In genomic region chr2:168470188-168470879, GRCh38 we compare ENCODE assay signal across 16 cellular contexts. TPM values are rescaled to one million over a fixed set of nuclear protein-coding genes. Genes with fewer than 3 reads are reported as not detected.
DNase-seq lines count a peak whose midpoint lies in the region; ATAC-seq, FAIRE-seq and TF ChIP-seq lines count a peak whose summit lies in the region.
"Had no signal": no experiment of that assay in that cellular context is flagged by ENCODE, and none has a peak within 500 bp of the region (broad histone marks: within the 10 kb centered on the region; RNA-seq: fewer than 3 reads in every experiment).

No MANE protein-coding gene starts in this region.

- no peak overlapping the region for H3K4ac ChIP-seq in neuronal stem cell (ENCODE audit: low read length)

- TF ChIP-seq RAD21 in K562 (CRISPR knock-in tag; conservative IDR thresholded peaks at IDR 0.05 in 1 of 2, IDR thresholded peaks at IDR 0.05 in 1 of 2), result no peak

- H3K9me1 ChIP-seq in K562 (ENCODE audit: control insufficient read depth, insufficient read depth, low read length), result no peaks in the 10 kb centered on the region

- peak overlapping the region; percentile 19; the same call in 1 of the 2 replicates for H3K27ac ChIP-seq in HL-60 (replicated peaks)
- no peak overlapping the region for H3K27ac ChIP-seq in K562 (ENCODE audit: extremely low read depth, low read depth, low read length)
- peak overlapping the region; percentile 63 for H3K27ac ChIP-seq in neuronal stem cell (replicated peaks; ENCODE audit: low read length)
- no peak overlapping the region for H3K27ac ChIP-seq in suprapubic skin
- H3K27ac ChIP-seq: 22Rv1, coronary artery, left ventricle myocardium inferior, psoas muscle had no signal

- H3K79me1 ChIP-seq in neuronal stem cell (ENCODE audit: low read depth, low read length), result no peaks in the 10 kb centered on the region

- H2BK120ac ChIP-seq in neuronal stem cell (ENCODE audit: low read depth, low read length), result no peak overlapping the region

- H3K4me1 Mint-ChIP-seq in activated CD4-positive, alpha-beta T cell treated with anti-CD3 and anti-CD28 coated beads, Interleukin-2, amount 10 ng/mL, durations not matched to agents 7 days and 5 days, result peaks cover 46% of the 10 kb centered on the region

- H3K4me2 ChIP-seq in K562 (ENCODE audit: insufficient read depth, low read length), result no peak overlapping the region
- H3K4me2 ChIP-seq in neuronal stem cell (ENCODE audit: insufficient read depth, low read length, poor library complexity, severe bottlenecking), result peak overlapping the region; percentile 23
- H3K4me2 ChIP-seq: SK-N-SH had no signal

- TF ChIP-seq EP300 in K562 (IDR thresholded peaks at IDR 0.05; ENCODE audit: low read length), result no peak
- no peak for TF ChIP-seq EP300 in suprapubic skin (IDR thresholded peaks at IDR 0.05)

- no peaks in the 10 kb centered on the region for H3K27me3 ChIP-seq in HL-60 (ENCODE audit: insufficient read depth, poor library complexity, severe bottlenecking)
- H3K27me3 ChIP-seq in K562 (ENCODE audit: control insufficient read depth in 2 of 2, insufficient read depth in 2 of 2, low read length in 2 of 2), result no peaks in the 10 kb centered on the region
- no peaks in the 10 kb centered on the region for H3K27me3 ChIP-seq in neuronal stem cell (ENCODE audit: control insufficient read depth in 3 of 3, insufficient read depth in 3 of 3, low read depth in 1 of 3, low read length in 3 of 3)
- no peaks in the 10 kb centered on the region for H3K27me3 ChIP-seq in suprapubic skin

- no peak overlapping the region for H2BK15ac ChIP-seq in neuronal stem cell (ENCODE audit: low read length)

- no peak overlapping the region for H4K8ac ChIP-seq in neuronal stem cell (ENCODE audit: low read depth, low read length)

- H3K36me3 Mint-ChIP-seq in activated CD4-positive, alpha-beta T cell treated with anti-CD3 and anti-CD28 coated beads, Interleukin-2, amount 10 ng/mL, durations not matched to agents 7 days and 5 days (ENCODE audit: low read depth), result peaks cover 16% of the 10 kb centered on the region

- TF ChIP-seq POLR2A in K562 (conservative IDR thresholded peaks at IDR 0.05) (no peak), suprapubic skin (IDR thresholded peaks at IDR 0.05) (no peak)

- no peaks in the 10 kb centered on the region for H3K27me3 Mint-ChIP-seq in activated CD4-positive, alpha-beta T cell treated with anti-CD3 and anti-CD28 coated beads, Interleukin-2, amount 10 ng/mL, durations not matched to agents 7 days and 5 days

- H3K9me3 ChIP-seq in K562 (replicated peaks; ENCODE audit: control insufficient read depth, insufficient read depth, low read depth, low read length) (no peaks in the 10 kb centered on the region), neuronal stem cell (replicated peaks in 1 of 2; ENCODE audit: control insufficient read depth in 2 of 2, insufficient read depth in 1 of 2, low read depth in 1 of 2, low read length in 2 of 2) (peaks cover 0 to 3% of the 10 kb centered on the region in 2 donors), suprapubic skin (no peaks in the 10 kb centered on the region)
- H3K9me3 ChIP-seq: left ventricle myocardium inferior, psoas muscle, SK-N-SH had no signal

- TF ChIP-seq CTCF in HL-60 (IDR thresholded peaks at IDR 0.05; ENCODE audit: insufficient read depth, low read length), result no peak
- TF ChIP-seq CTCF in K562 (IDR thresholded peaks at IDR 0.05 in 2 of 3, conservative IDR thresholded peaks at IDR 0.05 in 1 of 3; ENCODE audit: insufficient read depth in 2 of 3, low read depth in 1 of 3, low read length in 3 of 3), result no peak
- TF ChIP-seq CTCF in suprapubic skin (IDR thresholded peaks at IDR 0.05), result no peak

- H2AFZ ChIP-seq in K562 (ENCODE audit: low read depth, low read length) (no peak overlapping the region), neuronal stem cell (ENCODE audit: low read length) (no peak overlapping the region)

- no peak overlapping the region for H3K18ac ChIP-seq in neuronal stem cell (ENCODE audit: low read length)

- WGBS in K562 (ENCODE audit: insufficient coverage, low coverage, missing lambda C conversion rate), result 28% methylated on average over 3 of the region's 3 CpGs
- WGBS in neuronal stem cell (ENCODE audit: extremely low coverage in 2 of 2, insufficient read length in 2 of 2, insufficient replicate concordance in 1 of 2), 2 donors, result no CpG with 5 or more reads among the region's 3 CpGs
- WGBS in suprapubic skin, result 82% methylated on average over 3 of the region's 3 CpGs

- no peak overlapping the region for H2BK12ac ChIP-seq in neuronal stem cell (ENCODE audit: low read length)

- peak; percentile 47 for DNase-seq in DMS 273 (lab: John Stamatoyannopoulos, UW; ENCODE audit: unreplicated experiment)
- no peak for DNase-seq in DMS 273 treated with DMSO at 0.1 percent for 48 hours (lab: John Stamatoyannopoulos, UW)
- DNase-seq in HL-60 (ENCODE audit: low read depth in 1 of 2, low spot score in 1 of 2), result peak in 1 of 2 experiments; percentile 47
- no peak for DNase-seq in K562 (ENCODE audit: extremely low read depth in 1 of 4, low spot score in 3 of 4)
- peak; percentile 51 for DNase-seq in neuronal stem cell (ENCODE audit: low spot score)
- no peak for DNase-seq in activated CD4-positive, alpha-beta T cell treated with anti-CD3 and anti-CD28 coated beads, Interleukin-2, amount 10 ng/mL, durations not matched to agents 7 days and 5 days
- DNase-seq in suprapubic skin (ENCODE audit: low spot score in 2 of 2), result no peak
- DNase-seq: activated CD4-positive, alpha-beta T cell treated with anti-CD3 and anti-CD28 coated beads for 48 hours; left ventricle myocardium inferior; NCI-H2029 treated with DMSO at 0.1 percent for 48 hours; psoas muscle had no signal

- CTCF ChIA-PET in K562 (lab: Yijun Ruan, JAX; ENCODE audit: low intra/inter-chr PET ratio), result no interaction called here
- CTCF ChIA-PET in activated CD4-positive, alpha-beta T cell treated with anti-CD3 and anti-CD28 coated beads, Interleukin-2, amount 10 ng/mL, durations not matched to agents 7 days and 5 days (lab: Charles Lee), result interaction anchor here (0.6 to 1.2 kb wide), 4 partner anchors 20 to 407 kb away, joined by 3 to 9 read pairs (median 4); no protein-coding TSS in a partner anchor

- no peak overlapping the region for H2BK5ac ChIP-seq in neuronal stem cell (ENCODE audit: low read length)

- intact Hi-C loops in K562 (cut with micrococcal nuclease), result no loop called here

- no peak overlapping the region for H3K4me3 Mint-ChIP-seq in activated CD4-positive, alpha-beta T cell treated with anti-CD3 and anti-CD28 coated beads, Interleukin-2, amount 10 ng/mL, durations not matched to agents 7 days and 5 days

- H3K4me1 ChIP-seq in K562 (replicated peaks in 1 of 2; ENCODE audit: control insufficient read depth in 2 of 2, insufficient read depth in 2 of 2, low read length in 2 of 2) (peaks cover 0 to 10% of the 10 kb centered on the region in 2 experiments; a peak in 3 of 5 replicates), neuronal stem cell (ENCODE audit: control insufficient read depth in 2 of 2, insufficient read depth in 1 of 2, low read depth in 1 of 2, low read length in 2 of 2) (peaks cover 23% of the 10 kb centered on the region in 2 donors), suprapubic skin (peaks cover 24% of the 10 kb centered on the region)

- H3K14ac ChIP-seq in neuronal stem cell (ENCODE audit: low read length), result no peak overlapping the region

- no peak overlapping the region for H2AK5ac ChIP-seq in neuronal stem cell (ENCODE audit: low read depth, low read length)

- no peak for FAIRE-seq in K562 (lab: Jason Lieb, UNC)
- FAIRE-seq: frontal cortex had no signal

- H3K4me3 ChIP-seq in HL-60 (replicated peaks; ENCODE audit: insufficient read depth, low read length), result no peak overlapping the region
- H3K4me3 ChIP-seq in K562, result no peak overlapping the region
- no peak overlapping the region for H3K4me3 ChIP-seq in neuronal stem cell (ENCODE audit: low read length in 2 of 2)
- H3K4me3 ChIP-seq in suprapubic skin, result no peak overlapping the region
- H3K4me3 ChIP-seq: coronary artery, left ventricle myocardium inferior, psoas muscle had no signal

- H3K36me3 ChIP-seq in K562 (ENCODE audit: control insufficient read depth, insufficient read depth, low read length) (no peaks in the 10 kb centered on the region), neuronal stem cell (replicated peaks in 1 of 2; ENCODE audit: control insufficient read depth in 2 of 2, insufficient read depth in 2 of 2, low read length in 2 of 2) (no peaks in the 10 kb centered on the region), suprapubic skin (no peaks in the 10 kb centered on the region)
- H3K36me3 ChIP-seq: left ventricle myocardium inferior had no signal

- peaks cover 4% of the 10 kb centered on the region for H3K9me3 Mint-ChIP-seq in activated CD4-positive, alpha-beta T cell treated with anti-CD3 and anti-CD28 coated beads, Interleukin-2, amount 10 ng/mL, durations not matched to agents 7 days and 5 days

- H4K20me1 ChIP-seq in K562 (replicated peaks; ENCODE audit: control insufficient read depth, insufficient read depth, low read length), result 0 out of 2 replicates have a peak, but pooled peaks cover 6% of the 10 kb centered on the region

- ATAC-seq in K562 (peak; percentile 56), GM18519 (IDR thresholded peaks at IDR 0.05; ENCODE audit: low FRiP score, unreplicated experiment) (no peak)

- in situ Hi-C loops in K562 (cut with MboI), result no loop called here

- no TSS peak for BruUV-seq in K562 (replicated peaks; lab: Mats Ljungman, UMichigan)

- no peak overlapping the region for H3K27ac Mint-ChIP-seq in activated CD4-positive, alpha-beta T cell treated with anti-CD3 and anti-CD28 coated beads, Interleukin-2, amount 10 ng/mL, durations not matched to agents 7 days and 5 days

- POLR2A ChIA-PET in K562 (lab: Yijun Ruan, JAX), result interaction anchor here (0.7 to 3.9 kb wide), 7 partner anchors 8 to 254 kb away, joined by 3 to 22 read pairs (median 3); no protein-coding TSS in a partner anchor
- POLR2A ChIA-PET in activated CD4-positive, alpha-beta T cell treated with anti-CD3 and anti-CD28 coated beads, Interleukin-2, amount 10 ng/mL, durations not matched to agents 7 days and 5 days (lab: Charles Lee), result no interaction called here

- peaks cover 27% of the 10 kb centered on the region; the same call in 1 of the 3 replicates for H3K79me2 ChIP-seq in K562 (ENCODE audit: control insufficient read depth, insufficient read depth, low read length)

- H3K9ac ChIP-seq in K562 (ENCODE audit: insufficient read depth in 1 of 2, low read depth in 2 of 2, low read length in 2 of 2) (no peak overlapping the region), neuronal stem cell (ENCODE audit: low read depth, low read length, poor library complexity) (no peak overlapping the region)
- H3K9ac ChIP-seq: SK-N-SH had no signal

- no peak overlapping the region for H4K91ac ChIP-seq in neuronal stem cell (ENCODE audit: low read depth, low read length, poor library complexity)

- H3K23ac ChIP-seq in neuronal stem cell (ENCODE audit: low read depth, low read length, poor library complexity), result no peak overlapping the region

RNA-seq across cellular contexts. Expression of gene CERS6, which starts 14.3 kb away (rescaled TPM):
- 2.8 and 5.7 TPM in 2 replicates for total RNA-seq in K562 (2011; cell fraction: chromatin; rRNA removed; ENCODE audit: low replicate concordance)
- 2.3 and 2.9 TPM in 2 replicates for total RNA-seq in K562 (2011; cell fraction: nucleolus; rRNA removed)
- total RNA-seq in K562 (2011; cell fraction: nucleoplasm; rRNA removed), result 4.5 and 7.3 TPM in 2 replicates
- total RNA-seq in K562 (2014; rRNA removed) (11.4 and 12.1 TPM in 2 replicates), K562 (2014; rRNA removed; fragmentation: Illumina TruSeq; extraction: Trizol) (13.6 and 14.5 TPM in 2 replicates), K562 (2015; rRNA removed; fragmentation: Illumina TruSeq; extraction: Trizol) (12.4 and 12.8 TPM in 2 replicates), K562 (2021) (11.5 and 11.8 TPM in 2 replicates), suprapubic skin (10 to 100 TPM; 68.7 to 83.3 (median 77.0) TPM)
- polyA plus RNA-seq in K562 (2011; rRNA removed) (1.9 and 6.8 TPM in 2 replicates), K562 (2014; fragmentation: Illumina TruSeq; extraction: Trizol) (10.9 and 13.4 TPM in 2 replicates), K562 (2014; fragmentation: Nextera tagmentation; extraction: Ambion mirVana) (1 to 10 TPM; 1.6 to 2.3 TPM), K562 (2014; rRNA removed) (6.0 and 6.5 TPM in 2 replicates)
- 0.61 and 4.4 TPM in 2 replicates for polyA plus RNA-seq in K562 (2011; cell fraction: cytosol; rRNA removed)
- polyA plus RNA-seq in K562 (2011; cell fraction: nucleus; rRNA removed), result 1.4 and 5.3 TPM in 2 replicates
- polyA plus RNA-seq in K562 (2012), result 7.8 and 8.4 TPM in 2 replicates
- 4.6 and 16.3 TPM in 2 replicates for polyA minus RNA-seq in K562 (2011; rRNA and poly(A)+ RNA removed)
- polyA minus RNA-seq in K562 (2011; cell fraction: cytosol; rRNA and poly(A)+ RNA removed), result 2.9 and 8.6 TPM in 2 replicates
- polyA minus RNA-seq in K562 (2011; cell fraction: nucleus; rRNA and poly(A)+ RNA removed), result 2.2 and 12.4 TPM in 2 replicates
- 26.3 TPM for polyA plus RNA-seq in neuronal stem cell (2013, experiment 1 of 2)
- polyA plus RNA-seq in neuronal stem cell (2013, experiment 2 of 2), result 27.0 TPM
- total RNA-seq in activated CD4-positive, alpha-beta T cell treated with anti-CD3 and anti-CD28 coated beads, Interleukin-2, amount 10 ng/mL, durations not matched to agents 7 days and 5 days, result 10 to 100 TPM; 12.1 to 14.9 TPM

Comparison
In these comparisons a context has a peak if more than half of its experiments do, and no peak if none do; other contexts are left out.
1. DNase-seq: peak in DMS 273 (single experiment) and neuronal stem cell (single experiment); none in DMS 273 treated with DMSO at 0.1 percent for 48 hours (single experiment), K562 (0 of 4), activated CD4-positive, alpha-beta T cell treated with anti-CD3 and anti-CD28 coated beads, Interleukin-2, amount 10 ng/mL, durations not matched to agents 7 days and 5 days (single experiment) and suprapubic skin (0 of 2).
2. H3K27ac ChIP-seq: peak in HL-60 (single experiment) and neuronal stem cell (single experiment); none in K562 (single experiment) and suprapubic skin (single experiment).
3. RNA of gene CERS6, which starts 14.3 kb away (total RNA-seq): 68.7 to 83.3 TPM in suprapubic skin; 12.1 to 14.9 TPM in activated CD4-positive, alpha-beta T cell treated with anti-CD3 and anti-CD28 coated beads, Interleukin-2, amount 10 ng/mL, durations not matched to agents 7 days and 5 days and 2.3 to 14.5 TPM in K562; every median in the first group is over 4 times any median in the second.